ENCODE assay signal across 8 cellular contexts in genomic region chr2:85611217-85611704, GRCh38. TPM values are rescaled to one million over a fixed set of nuclear protein-coding genes. Genes with fewer than 3 reads are reported as not detected.
DNase-seq lines count a peak whose midpoint lies in the region; ATAC-seq and TF ChIP-seq lines count a peak whose summit lies in the region.

No MANE protein-coding gene starts in this region.

- 9% methylated on average over 22 of the region's 24 CpGs for WGBS in SK-N-SH (ENCODE audit: low lambda C conversion rate)

- H3K36me3 ChIP-seq in SK-N-SH (replicated peaks in 1 of 2; ENCODE audit: control insufficient read depth in 1 of 2, insufficient read depth in 2 of 2, low read length in 1 of 2) (peaks cover 21 to 29% of the 10 kb centered on the region in 2 experiments), skeletal muscle tissue (ENCODE audit: control insufficient read depth in 3 of 3, insufficient read depth in 3 of 3, low read length in 3 of 3) (peaks cover 3 to 11% (median 10%) of the 10 kb centered on the region in 3 donors)

- H3K9me2 ChIP-seq in SK-N-SH, result no peaks in the 10 kb centered on the region

- TF ChIP-seq CTCF in SK-N-SH (IDR thresholded peaks at IDR 0.05), result no peak
- TF ChIP-seq CTCF in foreskin keratinocyte (conservative IDR thresholded peaks at IDR 0.05), result no peak

- POLR2A ChIA-PET in SK-N-SH (lab: Yijun Ruan, JAX), result interaction anchor here (0.6 to 1.5 kb wide), 13 partner anchors 9 to 293 kb away, joined by 3 to 10 read pairs (median 3); partner anchors contain the start of genes ELMOD3, GGCX, RETSAT and RNF181

- H3K4me1 ChIP-seq in SK-N-SH (ENCODE audit: control insufficient read depth in 1 of 2, insufficient read depth in 2 of 2, low read depth in 1 of 2, low read length in 1 of 2) (peaks cover under 1 to 8% of the 10 kb centered on the region in 2 experiments; a peak in 1 of 4 replicates), foreskin keratinocyte (no peaks in the 10 kb centered on the region), skeletal muscle tissue (ENCODE audit: control insufficient read depth in 3 of 3, insufficient read depth in 3 of 3, low read length in 3 of 3) (peaks cover 45 to 72% (median 50%) of the 10 kb centered on the region in 3 donors)

- H3K9ac ChIP-seq in SK-N-SH (peak overlapping the region; percentile 81), skeletal muscle tissue (ENCODE audit: low read depth in 1 of 3, low read length in 3 of 3) (peak overlapping the region; percentile 90 to 97 (median 90))

- ATAC-seq in foreskin keratinocyte, result peak; percentile 36

- peaks cover 65% of the 10 kb centered on the region for H3K79me2 ChIP-seq in SK-N-SH (ENCODE audit: insufficient read depth)

- peak overlapping the region; percentile 98; the same call in 1 of the 2 replicates for H2AFZ ChIP-seq in SK-N-SH (ENCODE audit: low read depth)

- CTCF ChIA-PET in SK-N-SH (lab: Yijun Ruan, JAX), result interaction anchor here (1.6 to 1.8 kb wide), 2 partner anchors 9 to 26 kb away, joined by 4 to 6 read pairs; partner anchors contain the start of gene TMEM150A

- H3K27ac ChIP-seq in SK-N-SH (ENCODE audit: low read depth in 2 of 2, low read length in 1 of 2) (peak overlapping the region; percentile 74 to 81; a peak in 3 of 4 replicates), foreskin keratinocyte (peak overlapping the region; percentile 58), skeletal muscle tissue (ENCODE audit: low read depth, low read length) (peak overlapping the region; percentile 85)

- H3K27me3 ChIP-seq in SK-N-SH (ENCODE audit: insufficient read depth) (no peaks in the 10 kb centered on the region), foreskin keratinocyte (no peaks in the 10 kb centered on the region), skeletal muscle tissue (ENCODE audit: control insufficient read depth in 3 of 3, insufficient read depth in 3 of 3, low read length in 3 of 3) (no peaks in the 10 kb centered on the region)

- H3K4me3 ChIP-seq in SK-N-SH (ENCODE audit: low read depth in 2 of 2, low read length in 1 of 2) (peak overlapping the region; percentile 79 to 93), skeletal muscle tissue (ENCODE audit: low read length in 3 of 3) (peak overlapping the region; percentile 89 to 94 (median 90))

- peak overlapping the region; percentile 96 for H3K4me2 ChIP-seq in SK-N-SH

- no peak for TF ChIP-seq EP300 in SK-N-SH (IDR thresholded peaks at IDR 0.05; ENCODE audit: borderline replicate concordance in 1 of 2, low read depth in 1 of 2, low read length in 1 of 2)

- no peaks in the 10 kb centered on the region for H4K20me1 ChIP-seq in SK-N-SH (ENCODE audit: insufficient read depth)

- TF ChIP-seq RAD21 in SK-N-SH (IDR thresholded peaks at IDR 0.05; ENCODE audit: low read length), result no peak

- H3K9me3 ChIP-seq in SK-N-SH (no peaks in the 10 kb centered on the region), skeletal muscle tissue (ENCODE audit: control insufficient read depth in 3 of 3, low read length in 3 of 3) (no peaks in the 10 kb centered on the region)

- H3F3A ChIP-seq in SK-N-SH (replicated peaks; ENCODE audit: insufficient read depth), result peaks cover 32% of the 10 kb centered on the region

- DNase-seq in DMS79 treated with DMSO at 0.1 percent for 48 hours (lab: John Stamatoyannopoulos, UW), result peak; percentile 29
- no peak for DNase-seq in DMS79 (lab: John Stamatoyannopoulos, UW)
- DNase-seq in SK-N-SH, result peak; percentile 31
- DNase-seq in foreskin keratinocyte, result no peak
- no peak for DNase-seq in nucleus accumbens (lab: John Stamatoyannopoulos, UW)
- no peak for DNase-seq in NOMO-1 treated with DMSO at 0.1 percent for 48 hours (lab: John Stamatoyannopoulos, UW; ENCODE audit: unreplicated experiment)
- no peak for DNase-seq in NCI-H446 (lab: John Stamatoyannopoulos, UW)

TF ChIP-seq in SK-N-SH, 30 proteins besides CTCF, POLR2A, EP300 and RAD21:
- no peak for TF ChIP-seq ELF1 (IDR thresholded peaks at IDR 0.05)
- TF ChIP-seq MXI1 (IDR thresholded peaks at IDR 0.05; ENCODE audit: low read depth, low read length), result no peak
- TF ChIP-seq TAF1 (IDR thresholded peaks at IDR 0.05; ENCODE audit: borderline replicate concordance, low read depth, low read length), result no peak
- TF ChIP-seq CHD2 (IDR thresholded peaks at IDR 0.05; ENCODE audit: low read length, partially characterized antibody), result no peak
- no peak for TF ChIP-seq SMC3 (IDR thresholded peaks at IDR 0.05; ENCODE audit: low read depth, low read length)
- TF ChIP-seq SIN3A (IDR thresholded peaks at IDR 0.05; ENCODE audit: borderline replicate concordance, low read depth, low read length), result no peak
- TF ChIP-seq FOXJ3 (CRISPR knock-in tag; IDR thresholded peaks at IDR 0.05), result no peak
- no peak for TF ChIP-seq JUND (IDR thresholded peaks at IDR 0.05)
- TF ChIP-seq PBX3 (IDR thresholded peaks at IDR 0.05), result no peak
- no peak for TF ChIP-seq REST (IDR thresholded peaks at IDR 0.05; ENCODE audit: low read depth, low read length)
- no peak for TF ChIP-seq MEF2A (IDR thresholded peaks at IDR 0.05; ENCODE audit: borderline replicate concordance, low read depth)
- no peak for TF ChIP-seq RFX5 (IDR thresholded peaks at IDR 0.05; ENCODE audit: low read length)
- TF ChIP-seq YY1 (IDR thresholded peaks at IDR 0.05; ENCODE audit: low read depth), result no peak

RNA-seq across cellular contexts. Expression of gene C2orf68, which starts 0.6 kb away (rescaled TPM):
- polyA plus RNA-seq in SK-N-SH (2012; rRNA removed) (14.5 and 24.3 TPM in 2 replicates), foreskin keratinocyte (14.8 and 16.2 TPM in 2 replicates)
- polyA plus RNA-seq in SK-N-SH (2012; cell fraction: cytosol; rRNA removed), result 9.1 and 11.2 TPM in 2 replicates
- 32.6 and 53.9 TPM in 2 replicates for polyA plus RNA-seq in SK-N-SH (2012; cell fraction: nucleus; rRNA removed)
- total RNA-seq in foreskin keratinocyte (12.8 and 13.5 TPM in 2 replicates), skeletal muscle tissue (31.8 TPM)

RNA-seq across cellular contexts. Expression of gene USP39, which starts 4.7 kb away (rescaled TPM):
- polyA plus RNA-seq in SK-N-SH (2012; rRNA removed) (49.1 and 50.3 TPM in 2 replicates), foreskin keratinocyte (57.3 and 62.9 TPM in 2 replicates)
- 40.6 and 46.9 TPM in 2 replicates for polyA plus RNA-seq in SK-N-SH (2012; cell fraction: cytosol; rRNA removed)
- polyA plus RNA-seq in SK-N-SH (2012; cell fraction: nucleus; rRNA removed), result 80.7 and 110 TPM in 2 replicates
- total RNA-seq in foreskin keratinocyte (61.9 and 64.3 TPM in 2 replicates), skeletal muscle tissue (24.0 TPM)

RNA-seq across cellular contexts. Expression of gene TMEM150A, which starts 8.8 kb away (rescaled TPM):
- polyA plus RNA-seq in SK-N-SH (2012; rRNA removed) (20.2 TPM in 2 replicates), foreskin keratinocyte (12.7 and 12.8 TPM in 2 replicates)
- 9.5 and 13.1 TPM in 2 replicates for polyA plus RNA-seq in SK-N-SH (2012; cell fraction: cytosol; rRNA removed)
- polyA plus RNA-seq in SK-N-SH (2012; cell fraction: nucleus; rRNA removed), result 43.3 and 53.0 TPM in 2 replicates
- total RNA-seq in foreskin keratinocyte (8.1 and 8.8 TPM in 2 replicates), skeletal muscle tissue (4.7 TPM)

RNA-seq across cellular contexts. Expression of gene RNF181, which starts 15.7 kb away (rescaled TPM):
- 312 and 353 TPM in 2 replicates for polyA plus RNA-seq in SK-N-SH (2012; rRNA removed)
- polyA plus RNA-seq in SK-N-SH (2012; cell fraction: cytosol; rRNA removed), result 256 and 277 TPM in 2 replicates
- 222 and 297 TPM in 2 replicates for polyA plus RNA-seq in SK-N-SH (2012; cell fraction: nucleus; rRNA removed)
- total RNA-seq in foreskin keratinocyte, result 164 and 177 TPM in 2 replicates
- 231 and 251 TPM in 2 replicates for polyA plus RNA-seq in foreskin keratinocyte
- total RNA-seq in skeletal muscle tissue, result 74.1 TPM

RNA-seq across cellular contexts. Expression of gene VAMP5, which starts 27.0 kb away (rescaled TPM):
- polyA plus RNA-seq in SK-N-SH (2012; rRNA removed), result 9.8 and 12.0 TPM in 2 replicates
- 7.2 and 10.5 TPM in 2 replicates for polyA plus RNA-seq in SK-N-SH (2012; cell fraction: cytosol; rRNA removed)
- polyA plus RNA-seq in SK-N-SH (2012; cell fraction: nucleus; rRNA removed), result 1.8 and 5.7 TPM in 2 replicates
- 0.99 and 1.6 TPM in 2 replicates for total RNA-seq in foreskin keratinocyte
- polyA plus RNA-seq in foreskin keratinocyte, result 5.3 and 6.3 TPM in 2 replicates
- 17.7 TPM for total RNA-seq in skeletal muscle tissue

Comparison
In these comparisons a context has a peak if more than half of its experiments do, and no peak if none do; other contexts are left out.
1. DNase-seq: peak in DMS79 treated with DMSO at 0.1 percent for 48 hours (single experiment) and SK-N-SH (single experiment); none in DMS79 (single experiment), foreskin keratinocyte (0 of 2), nucleus accumbens (0 of 56), NOMO-1 treated with DMSO at 0.1 percent for 48 hours (single experiment) and NCI-H446 (0 of 2).
2. Peak in every context shown above with its lines, with median percentiles within 50 percentile points of each other: H3K27ac ChIP-seq.